8 cellular contexts compared by ENCODE assay signal in the genomic region with DNA sequence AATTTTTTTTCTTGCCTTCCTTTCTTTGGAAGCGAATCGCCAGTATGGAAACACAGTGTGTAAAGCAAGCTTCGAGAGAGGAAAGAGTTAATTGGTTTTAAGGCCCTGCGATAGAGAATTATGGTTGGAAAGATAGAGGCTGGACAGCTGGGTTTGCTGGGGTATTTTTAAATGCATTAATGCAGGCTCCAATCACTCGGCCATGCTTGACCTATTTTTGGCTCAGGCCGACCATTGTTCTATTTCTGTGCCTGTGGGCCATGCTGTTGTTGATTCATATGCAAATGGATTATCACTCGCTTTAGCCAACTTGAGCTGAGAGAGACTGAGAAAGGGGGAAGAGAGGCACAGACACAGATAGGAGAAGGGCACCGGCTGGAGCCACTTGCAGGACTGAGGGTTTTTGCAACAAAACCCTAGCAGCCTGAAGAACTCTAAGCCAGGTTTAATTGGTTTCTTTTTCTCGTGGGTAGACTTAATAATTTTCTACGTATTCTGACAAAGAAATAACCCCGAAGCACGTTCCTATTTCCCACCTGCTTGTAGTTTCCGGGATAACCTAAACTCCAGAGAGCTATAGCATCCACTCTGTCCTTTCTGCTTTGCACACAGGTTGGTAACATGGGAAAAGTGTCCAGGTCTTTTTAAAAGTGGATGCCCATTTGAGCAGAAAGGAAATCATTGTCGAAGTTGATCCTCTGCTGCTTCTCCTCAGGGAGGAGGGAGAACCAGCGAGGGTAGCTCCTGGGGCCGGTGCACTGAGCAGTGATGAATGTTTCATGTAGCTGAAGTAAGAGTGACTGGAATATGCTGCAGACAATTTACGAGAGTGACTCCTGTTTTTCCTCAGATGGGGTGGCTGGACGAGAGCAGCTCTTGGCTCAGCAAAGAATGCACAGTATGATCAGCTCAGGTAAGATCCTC. TPM values are rescaled to one million over a fixed set of nuclear protein-coding genes. Genes with fewer than 3 reads are reported as not detected.
DNase-seq lines count a peak whose midpoint lies in the region; TF ChIP-seq lines count a peak whose summit lies in the region.

Gene HDAC9 (plus strand): TSS at position 338 of the 924 bp plus-strand sequence. CDS start 554 bp downstream, at position 892.

- H3K9ac ChIP-seq in MM.1S (ENCODE audit: low read length), result peak within 1 kb of the TSS; percentile 80

- H3K27me3 Mint-ChIP-seq in type B pancreatic cell, result peaks cover 6% of the 10 kb centered on the region

- H3K4me1 ChIP-seq in MM.1S (ENCODE audit: low read length) (peaks cover 19% of the 10 kb centered on the region), SJSA1 (replicated peaks) (peaks cover 23% of the 10 kb centered on the region), mesodermal cell (ENCODE audit: control insufficient read depth, insufficient read depth, low read length, poor library complexity, severe bottlenecking) (peaks cover 7% of the 10 kb centered on the region)

- no peaks in the 10 kb centered on the region for H4K20me1 ChIP-seq in MM.1S (ENCODE audit: insufficient read depth, low read length)

- peak within 1 kb of the TSS; percentile 49 for H2AFZ ChIP-seq in MM.1S (ENCODE audit: low read length)

- H3K36me3 Mint-ChIP-seq in type B pancreatic cell, result no peaks in the 10 kb centered on the region

- no peaks in the 10 kb centered on the region for H3K9me3 ChIP-seq in MM.1S (replicated peaks; ENCODE audit: insufficient read depth, low read length)
- H3K9me3 ChIP-seq in SJSA1 (replicated peaks), result no peaks in the 10 kb centered on the region
- H3K9me3 ChIP-seq in mesodermal cell (ENCODE audit: control insufficient read depth, low read length), result no peaks in the 10 kb centered on the region

- DNase-seq in H4 (ENCODE audit: low spot score) (peak; percentile 41), MM.1S (peak; percentile 86), SJSA1 (ENCODE audit: low read depth in 1 of 2, low spot score in 2 of 2) (peak in 1 of 2 experiments; percentile 53), epithelial cell of proximal tubule (ENCODE audit: low read depth) (peak; percentile 65), type B pancreatic cell (ENCODE audit: extremely low spot score, unreplicated experiment) (no peak), GF-D8 (lab: John Stamatoyannopoulos, UW) (no peak)

- H3K4me1 Mint-ChIP-seq in type B pancreatic cell (ENCODE audit: unreplicated experiment), result peaks cover 26% of the 10 kb centered on the region

- H3K9me2 ChIP-seq in MM.1S (replicated peaks; ENCODE audit: insufficient read depth, low read length), result no peaks in the 10 kb centered on the region

- H3K27ac ChIP-seq in MM.1S (ENCODE audit: low read length) (peak within 1 kb of the TSS; percentile 85), SJSA1 (no peak within 1 kb of the TSS), mesodermal cell (ENCODE audit: low read depth, low read length, severe bottlenecking) (peak within 1 kb of the TSS; percentile 44)

- no peaks in the 10 kb centered on the region for H3K9me3 Mint-ChIP-seq in type B pancreatic cell

- H3F3A ChIP-seq in MM.1S (ENCODE audit: insufficient read depth, low read length), result peaks cover 25% of the 10 kb centered on the region

- 9 to 14% methylated on average over 11 of the region's 18 CpGs for WGBS in mesodermal cell (ENCODE audit: insufficient coverage in 2 of 2), 2 experiments

- H3K36me3 ChIP-seq in MM.1S (replicated peaks; ENCODE audit: insufficient read depth, low read length), result no peaks in the 10 kb centered on the region
- no peaks in the 10 kb centered on the region for H3K36me3 ChIP-seq in SJSA1
- no peaks in the 10 kb centered on the region for H3K36me3 ChIP-seq in mesodermal cell (ENCODE audit: control insufficient read depth, insufficient read depth, low read length)

- H3K4me3 ChIP-seq in GM12875 (ENCODE audit: low read depth, low read length), result peak within 1 kb of the TSS; percentile 64
- peak within 1 kb of the TSS; percentile 83 for H3K4me3 ChIP-seq in MM.1S (ENCODE audit: low read length)
- H3K4me3 ChIP-seq in SJSA1, result peak within 1 kb of the TSS; percentile 27
- peak within 1 kb of the TSS; percentile 53 for H3K4me3 ChIP-seq in epithelial cell of proximal tubule (ENCODE audit: low read depth, low read length)
- peak within 1 kb of the TSS; percentile 34 for H3K4me3 ChIP-seq in mesodermal cell (ENCODE audit: extremely low read depth, insufficient read depth, low read length, poor library complexity, severe bottlenecking)

- peak within 1 kb of the TSS; percentile 84 for H3K4me3 Mint-ChIP-seq in type B pancreatic cell

- peaks cover 50% of the 10 kb centered on the region for H3K79me2 ChIP-seq in MM.1S (ENCODE audit: low read length)

- peak within 1 kb of the TSS; percentile 69 for H3K4me2 ChIP-seq in MM.1S (ENCODE audit: low read depth, low read length)

- H3K27ac Mint-ChIP-seq in type B pancreatic cell, result peak within 1 kb of the TSS; percentile 23

- TF ChIP-seq CTCF in GM12875 (IDR thresholded peaks at IDR 0.05; ENCODE audit: borderline replicate concordance, insufficient read depth, low read depth, low read length) (no peak), MM.1S (IDR thresholded peaks at IDR 0.05; ENCODE audit: low read length) (no peak), epithelial cell of proximal tubule (conservative IDR thresholded peaks at IDR 0.05; ENCODE audit: low read depth, low read length) (no peak), type B pancreatic cell (conservative IDR thresholded peaks at IDR 0.05) (no peak)

- H3K27me3 ChIP-seq in MM.1S (replicated peaks; ENCODE audit: insufficient read depth, low read length) (no peaks in the 10 kb centered on the region), SJSA1 (replicated peaks) (no peaks in the 10 kb centered on the region)

RNA-seq across cellular contexts. Expression of gene HDAC9, which starts in this region (rescaled TPM):
- 12.8 and 22.5 TPM in 2 replicates for total RNA-seq in H4 (2014; rRNA removed; shearing (Covaris generic))
- total RNA-seq in SJSA1 (2014; rRNA removed; shearing (Covaris generic)), result 63.3 and 79.1 TPM in 2 replicates
- total RNA-seq in epithelial cell of proximal tubule (25.7 and 35.5 TPM in 2 replicates), type B pancreatic cell (ENCODE audit: low replicate concordance) (6.8 and 8.9 TPM in 2 replicates)
- 14.4 TPM for polyA plus RNA-seq in mesodermal cell (2013, experiment 1 of 2)
- 12.2 TPM for polyA plus RNA-seq in mesodermal cell (2013, experiment 2 of 2)

Comparison
In these comparisons a context has a peak if more than half of its experiments do, and no peak if none do; other contexts are left out.
1. H3K4me3 ChIP-seq: peak in every context shown above with its lines; median percentile 83 in MM.1S; 64 in GM12875; 53 in epithelial cell of proximal tubule; 34 in mesodermal cell; 27 in SJSA1.
2. DNase-seq: peak in H4 (single experiment), MM.1S (single experiment) and epithelial cell of proximal tubule (single experiment); none in type B pancreatic cell (single experiment) and GF-D8 (single experiment).